Comparison of ENCODE assay signal across 26 cellular contexts in the genomic region with DNA sequence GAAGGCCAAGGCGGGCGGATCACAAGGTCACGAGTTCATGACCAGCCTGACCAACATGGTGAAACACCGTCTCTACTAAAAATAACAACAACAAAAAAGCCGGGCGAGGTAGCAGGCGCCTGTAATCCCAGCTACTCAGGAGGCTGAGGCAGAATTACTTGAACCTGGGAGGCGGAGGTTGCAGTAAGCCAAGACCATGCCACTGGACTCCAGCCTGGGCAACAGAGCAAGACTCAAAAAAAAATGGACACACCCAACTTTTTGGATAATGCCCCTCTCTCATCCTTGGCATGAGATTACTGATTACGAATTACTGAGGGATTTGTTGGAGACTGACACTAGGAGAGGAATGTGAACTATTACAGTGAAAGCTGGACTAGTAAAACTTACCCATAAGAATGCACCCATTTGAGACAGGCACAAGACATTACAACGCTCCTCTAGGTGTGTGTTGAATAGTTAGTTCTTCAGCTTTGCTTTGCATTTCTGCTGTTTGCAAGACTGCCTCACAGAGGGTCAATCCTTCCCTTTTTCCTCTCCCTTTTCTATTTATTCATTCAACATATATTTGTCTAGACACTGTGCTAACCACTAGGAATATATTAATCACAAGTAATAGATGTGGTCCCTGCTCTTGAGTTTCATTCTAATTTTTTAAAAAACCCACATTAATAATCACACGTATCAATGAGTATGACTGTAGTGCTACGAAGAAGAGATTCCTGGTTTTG. TPM values are rescaled to one million over a fixed set of nuclear protein-coding genes. Genes with fewer than 3 reads are reported as not detected.
A peak's percentile ranks its signal among the peaks of the same experiment; 100 is the strongest.
DNase-seq lines count a peak whose midpoint lies in the region; ATAC-seq, FAIRE-seq and TF ChIP-seq lines count a peak whose summit lies in the region.
"Had no signal": no experiment of that assay in that cellular context is flagged by ENCODE, and none has a peak within 500 bp of the region (broad histone marks: within the 10 kb centered on the region; RNA-seq: fewer than 3 reads in every experiment).

No MANE protein-coding gene starts in this region.

- peak overlapping the region; percentile 5 for H3K27ac Mint-ChIP-seq in activated naive CD4-positive, alpha-beta T cell treated with anti-CD3 and anti-CD28 coated beads for 36 hours
- peak overlapping the region; percentile 20; the same call in 1 of the 2 replicates for H3K27ac Mint-ChIP-seq in HFFc6
- H3K27ac Mint-ChIP-seq: T-helper 2 cell treated with Interferon-gamma antibody and Interleukin-4, amounts not matched to agents 5 μg/mL and 100 μg/mL, for 36 hours had no signal

- POLR2A ChIA-PET in K562 (lab: Yijun Ruan, JAX) = interaction anchor here (1.0 to 3.8 kb wide), 2 partner anchors 9 to 11 kb away, joined by 3 to 20 read pairs; no protein-coding TSS in a partner anchor

- intact Hi-C loops in activated naive CD4-positive, alpha-beta T cell treated with anti-CD3 and anti-CD28 coated beads for 36 hours (cut with micrococcal nuclease) = no loop called here
- intact Hi-C loops in K562 (cut with micrococcal nuclease) = no loop called here

- TF ChIP-seq EP300 in K562 (IDR thresholded peaks at IDR 0.05; ENCODE audit: low read length) = no peak

- no peak overlapping the region for H3K4me3 Mint-ChIP-seq in activated naive CD4-positive, alpha-beta T cell treated with anti-CD3 and anti-CD28 coated beads for 36 hours
- H3K4me3 Mint-ChIP-seq in HFFc6 = no peak overlapping the region; the same call in 1 of the 2 replicates
- H3K4me3 Mint-ChIP-seq: H9; T-helper 2 cell treated with Interferon-gamma antibody and Interleukin-4, amounts not matched to agents 5 μg/mL and 100 μg/mL, for 36 hours had no signal

- 43% methylated on average over 10 of the region's 12 CpGs for WGBS in K562 (ENCODE audit: insufficient coverage, low coverage, missing lambda C conversion rate)

- FAIRE-seq in K562 (lab: Jason Lieb, UNC) = no peak
- FAIRE-seq: frontal cortex, GM19239, keratinocyte had no signal

- H3K36me3 Mint-ChIP-seq in activated naive CD4-positive, alpha-beta T cell treated with anti-CD3 and anti-CD28 coated beads for 36 hours (ENCODE audit: low read depth) = peaks cover 6% of the 10 kb centered on the region
- peaks cover 53% of the 10 kb centered on the region for H3K36me3 Mint-ChIP-seq in HFFc6 (ENCODE audit: low read depth)

- peaks cover 2% of the 10 kb centered on the region for H3K4me1 Mint-ChIP-seq in activated naive CD4-positive, alpha-beta T cell treated with anti-CD3 and anti-CD28 coated beads for 36 hours (ENCODE audit: low read depth)
- peaks cover 40% of the 10 kb centered on the region for H3K4me1 Mint-ChIP-seq in HFFc6 (ENCODE audit: low read depth)

- H3K9me3 ChIP-seq in K562 (replicated peaks; ENCODE audit: control insufficient read depth, insufficient read depth, low read depth, low read length) (no peaks in the 10 kb centered on the region), neutrophil (no peaks in the 10 kb centered on the region)
- H3K9me3 ChIP-seq: sigmoid colon, SK-N-SH, thyroid gland had no signal

- H3K9me1 ChIP-seq in K562 (ENCODE audit: control insufficient read depth, insufficient read depth, low read length) = no peaks in the 10 kb centered on the region

- no peaks in the 10 kb centered on the region for H3K27me3 Mint-ChIP-seq in activated naive CD4-positive, alpha-beta T cell treated with anti-CD3 and anti-CD28 coated beads for 36 hours (ENCODE audit: low read depth)
- H3K27me3 Mint-ChIP-seq in HFFc6 (ENCODE audit: insufficient read depth) = peaks cover 10% of the 10 kb centered on the region

- BruUV-seq in K562 (replicated peaks; lab: Mats Ljungman, UMichigan) = no TSS peak

- H3K4me1 ChIP-seq in K562 (replicated peaks in 1 of 2; ENCODE audit: control insufficient read depth in 2 of 2, insufficient read depth in 2 of 2, low read length in 2 of 2) = no peaks in the 10 kb centered on the region
- H3K4me1 ChIP-seq in neutrophil (ENCODE audit: control insufficient read depth in 1 of 2, insufficient read depth in 1 of 2, low read depth in 1 of 2, low read length in 1 of 2) = peaks cover 3 to 4% of the 10 kb centered on the region in 2 experiments
- H3K4me1 ChIP-seq: sigmoid colon had no signal

- 0 out of 2 replicates have a peak, but pooled peaks have one; percentile 11 for TF ChIP-seq POLR2A in K562 (conservative IDR thresholded peaks at IDR 0.05)

- H3K27me3 ChIP-seq in K562 (ENCODE audit: control insufficient read depth in 2 of 2, insufficient read depth in 2 of 2, low read length in 2 of 2) = no peaks in the 10 kb centered on the region
- no peaks in the 10 kb centered on the region for H3K27me3 ChIP-seq in neutrophil
- H3K27me3 ChIP-seq: BLaER1 treated with 17β-estradiol and CSF1 and Interleukin-3, amounts not matched to agents 10 nM and 100 nM; sigmoid colon; thyroid gland had no signal

- peaks cover 20% of the 10 kb centered on the region for H3K36me3 ChIP-seq in K562 (ENCODE audit: control insufficient read depth, insufficient read depth, low read length)
- H3K36me3 ChIP-seq in neutrophil = peaks cover 37% of the 10 kb centered on the region
- H3K36me3 ChIP-seq: thyroid gland had no signal

- H3K9me3 Mint-ChIP-seq in activated naive CD4-positive, alpha-beta T cell treated with anti-CD3 and anti-CD28 coated beads for 36 hours = no peaks in the 10 kb centered on the region
- H3K9me3 Mint-ChIP-seq in HFFc6 = peaks cover 3% of the 10 kb centered on the region; the same call in 1 of the 2 replicates

- no peaks in the 10 kb centered on the region for H4K20me1 ChIP-seq in K562 (replicated peaks; ENCODE audit: control insufficient read depth, insufficient read depth, low read length)

- no peak overlapping the region; a peak in 1 of 4 replicates for H3K9ac ChIP-seq in K562 (ENCODE audit: insufficient read depth in 1 of 2, low read depth in 2 of 2, low read length in 2 of 2)
- H3K9ac ChIP-seq: BLaER1 treated with 17β-estradiol and CSF1 and Interleukin-3, amounts not matched to agents 10 nM and 100 nM; SK-N-SH had no signal

- no peaks in the 10 kb centered on the region for H3K79me2 ChIP-seq in K562 (ENCODE audit: control insufficient read depth, insufficient read depth, low read length)

- H3K4me2 ChIP-seq in K562 (ENCODE audit: insufficient read depth, low read length) = no peak overlapping the region
- H3K4me2 ChIP-seq: SK-N-SH had no signal

- no peak for ATAC-seq in K562

- no peak overlapping the region for H2AFZ ChIP-seq in K562 (ENCODE audit: low read depth, low read length)

- CTCF ChIA-PET in activated naive CD4-positive, alpha-beta T cell treated with anti-CD3 and anti-CD28 coated beads for 36 hours (lab: Charles Lee) = no interaction called here
- CTCF ChIA-PET in K562 (lab: Yijun Ruan, JAX; ENCODE audit: low intra/inter-chr PET ratio) = no interaction called here

- in situ Hi-C loops in K562 (cut with MboI) = no loop called here

- no peak for DNase-seq in activated naive CD4-positive, alpha-beta T cell treated with anti-CD3 and anti-CD28 coated beads for 36 hours
- DNase-seq in activated naive CD4-positive, alpha-beta T cell treated with anti-CD3 and anti-CD28 coated beads, Interleukin-2, amount 50 U/mL, for 16 hours = no peak
- DNase-seq in HFFc6 (no peak), K562 (ENCODE audit: extremely low read depth in 1 of 4, low spot score in 3 of 4) (no peak), mucosa of gallbladder (ENCODE audit: low spot score) (no peak), NCI-H82 (lab: John Stamatoyannopoulos, UW) (no peak), NCI-H446 treated with DMSO at 0.1 percent for 48 hours (lab: John Stamatoyannopoulos, UW) (no peak)
- DNase-seq: cerebellar nuclear complex, DMS153, GF-D8, H9, hypothalamus, NCI-H2081 treated with DMSO at 0.1 percent for 48 hours, NCI-H510A, posterior cingulate gyrus, sigmoid colon, SK-N-SH, thyroid gland had no signal

- TF ChIP-seq CTCF in HFFc6 (IDR thresholded peaks at IDR 0.05) (no peak), K562 (IDR thresholded peaks at IDR 0.05 in 2 of 3, conservative IDR thresholded peaks at IDR 0.05 in 1 of 3; ENCODE audit: insufficient read depth in 2 of 3, low read depth in 1 of 3, low read length in 3 of 3) (no peak), neutrophil (IDR thresholded peaks at IDR 0.05) (no peak)

- TF ChIP-seq RAD21 in K562 (CRISPR knock-in tag; conservative IDR thresholded peaks at IDR 0.05 in 1 of 2, IDR thresholded peaks at IDR 0.05 in 1 of 2) = no peak

- H3K4me3 ChIP-seq in K562 (no peak overlapping the region), neutrophil (ENCODE audit: low read depth in 1 of 2, low read length in 1 of 2) (no peak overlapping the region)
- H3K4me3 ChIP-seq: BLaER1 treated with 17β-estradiol and CSF1 and Interleukin-3, amounts not matched to agents 10 nM and 100 nM; sigmoid colon; thyroid gland had no signal

- no peak overlapping the region for H3K27ac ChIP-seq in K562 (ENCODE audit: extremely low read depth, low read depth, low read length)
- H3K27ac ChIP-seq in neutrophil = peak overlapping the region; percentile 26
- H3K27ac ChIP-seq: BLaER1 treated with 17β-estradiol and CSF1 and Interleukin-3, amounts not matched to agents 10 nM and 100 nM; sigmoid colon; thyroid gland had no signal

RNA-seq across cellular contexts. Expression of gene OR5AU1, which starts 46.0 kb away (rescaled TPM):
- total RNA-seq in activated naive CD4-positive, alpha-beta T cell treated with anti-CD3 and anti-CD28 coated beads for 36 hours = not detected
- total RNA-seq in HFFc6 (2021; fragmentation: NEBNext Ultra II Directional; extraction: Animal tissue kit (Norgen Biotek cat#: 25700)) = not detected
- not detected in 2 replicates for total RNA-seq in K562 (2011; cell fraction: chromatin; rRNA removed; ENCODE audit: low replicate concordance)
- not detected in 2 replicates for total RNA-seq in K562 (2011; cell fraction: nucleolus; rRNA removed)
- total RNA-seq in K562 (2011; cell fraction: nucleoplasm; rRNA removed) = not detected in 2 replicates
- not detected in 2 replicates for total RNA-seq in K562 (2014; rRNA removed)
- total RNA-seq in K562 (2014; rRNA removed; fragmentation: Illumina TruSeq; extraction: Trizol) = not detected in 2 replicates
- total RNA-seq in K562 (2015; rRNA removed; fragmentation: Illumina TruSeq; extraction: Trizol) = not detected in 2 replicates
- total RNA-seq in K562 (2021) = not detected in 2 replicates
- polyA plus RNA-seq in K562 (2011; rRNA removed) = not detected in 2 replicates
- not detected in 2 replicates for polyA plus RNA-seq in K562 (2011; cell fraction: cytosol; rRNA removed)
- polyA plus RNA-seq in K562 (2011; cell fraction: nucleus; rRNA removed) = not detected in 2 replicates
- not detected in 2 replicates for polyA plus RNA-seq in K562 (2012)
- polyA plus RNA-seq in K562 (2014; fragmentation: Illumina TruSeq; extraction: Trizol) = not detected in 2 replicates
- not detected for polyA plus RNA-seq in K562 (2014; fragmentation: Nextera tagmentation; extraction: Ambion mirVana)
- not detected in 2 replicates for polyA plus RNA-seq in K562 (2014; rRNA removed)
- 0.06 TPM in 1 of 2 replicates, not detected in the other for polyA minus RNA-seq in K562 (2011; rRNA and poly(A)+ RNA removed)
- polyA minus RNA-seq in K562 (2011; cell fraction: cytosol; rRNA and poly(A)+ RNA removed) = not detected in 2 replicates
- not detected in 2 replicates for polyA minus RNA-seq in K562 (2011; cell fraction: nucleus; rRNA and poly(A)+ RNA removed)
- total RNA-seq in mucosa of gallbladder = not detected
- total RNA-seq: frontal cortex, H9, lung microvascular endothelial cell, sigmoid colon, thyroid gland had no signal
- polyA plus RNA-seq: esophagus, keratinocyte, sigmoid colon, SK-N-SH had no signal
